In genomic region chr11:66628061-66628603, GRCh38 we compare ENCODE assay signal across 1 cellular context.
TF ChIP-seq lines count a peak whose summit lies in the region.

No MANE protein-coding gene starts in this region.

TF ChIP-seq in H1, 55 proteins besides CTCF, POLR2A, EP300 and RAD21:
- no peak for TF ChIP-seq SUZ12 (IDR thresholded peaks at IDR 0.05; ENCODE audit: low read length)
- TF ChIP-seq CEBPB (IDR thresholded peaks at IDR 0.05; ENCODE audit: low read depth, low read length), result no peak
- TF ChIP-seq POLR2AphosphoS5 (IDR thresholded peaks at IDR 0.05; ENCODE audit: low read depth, low read length), result peak; percentile 54; the same call in 1 of the 2 replicates
- TF ChIP-seq SIRT6 (IDR thresholded peaks at IDR 0.05; ENCODE audit: low read length), result no peak
- no peak for TF ChIP-seq GABPA (IDR thresholded peaks at IDR 0.05; ENCODE audit: borderline replicate concordance, insufficient read depth, low read length)
